1 cellular context compared by ENCODE assay signal in the genomic region with DNA sequence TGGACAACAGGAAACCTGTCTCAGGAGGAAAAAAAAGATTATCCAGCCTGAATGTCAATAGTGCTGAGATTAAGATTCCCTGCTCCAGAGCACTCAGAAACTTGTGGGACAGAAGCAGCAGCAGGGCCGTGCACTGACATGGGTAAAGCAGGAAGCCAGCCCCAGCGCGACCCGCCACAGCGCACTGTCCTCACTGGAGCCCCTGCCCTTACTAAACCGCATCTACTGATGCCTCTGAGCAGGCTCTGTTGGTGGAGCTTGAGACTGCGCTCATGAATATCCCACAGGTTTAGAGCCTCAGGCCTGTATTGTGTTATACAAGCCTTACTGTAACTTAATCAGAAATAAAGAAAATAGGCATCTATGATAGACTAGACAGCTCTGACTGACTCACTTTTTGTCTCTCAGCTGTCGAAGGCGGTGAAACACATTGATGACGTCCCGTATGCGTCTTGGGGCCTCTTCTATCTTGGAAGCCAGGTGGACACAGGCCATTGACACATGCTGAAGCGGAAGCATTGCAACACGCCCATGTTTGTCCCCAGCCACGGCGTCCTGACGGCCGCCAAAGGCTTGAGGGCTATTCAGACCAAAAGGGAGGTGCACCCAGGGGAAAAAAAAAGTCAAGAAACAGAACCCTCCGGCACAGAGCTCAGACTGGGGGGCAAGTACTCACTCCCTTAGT.
TF ChIP-seq lines count a peak whose summit lies in the region.

No MANE protein-coding gene starts in this region.

TF ChIP-seq in K562, 482 proteins besides CTCF, POLR2A, EP300 and RAD21 (continues in another document):
- TF ChIP-seq, protein P1, sequence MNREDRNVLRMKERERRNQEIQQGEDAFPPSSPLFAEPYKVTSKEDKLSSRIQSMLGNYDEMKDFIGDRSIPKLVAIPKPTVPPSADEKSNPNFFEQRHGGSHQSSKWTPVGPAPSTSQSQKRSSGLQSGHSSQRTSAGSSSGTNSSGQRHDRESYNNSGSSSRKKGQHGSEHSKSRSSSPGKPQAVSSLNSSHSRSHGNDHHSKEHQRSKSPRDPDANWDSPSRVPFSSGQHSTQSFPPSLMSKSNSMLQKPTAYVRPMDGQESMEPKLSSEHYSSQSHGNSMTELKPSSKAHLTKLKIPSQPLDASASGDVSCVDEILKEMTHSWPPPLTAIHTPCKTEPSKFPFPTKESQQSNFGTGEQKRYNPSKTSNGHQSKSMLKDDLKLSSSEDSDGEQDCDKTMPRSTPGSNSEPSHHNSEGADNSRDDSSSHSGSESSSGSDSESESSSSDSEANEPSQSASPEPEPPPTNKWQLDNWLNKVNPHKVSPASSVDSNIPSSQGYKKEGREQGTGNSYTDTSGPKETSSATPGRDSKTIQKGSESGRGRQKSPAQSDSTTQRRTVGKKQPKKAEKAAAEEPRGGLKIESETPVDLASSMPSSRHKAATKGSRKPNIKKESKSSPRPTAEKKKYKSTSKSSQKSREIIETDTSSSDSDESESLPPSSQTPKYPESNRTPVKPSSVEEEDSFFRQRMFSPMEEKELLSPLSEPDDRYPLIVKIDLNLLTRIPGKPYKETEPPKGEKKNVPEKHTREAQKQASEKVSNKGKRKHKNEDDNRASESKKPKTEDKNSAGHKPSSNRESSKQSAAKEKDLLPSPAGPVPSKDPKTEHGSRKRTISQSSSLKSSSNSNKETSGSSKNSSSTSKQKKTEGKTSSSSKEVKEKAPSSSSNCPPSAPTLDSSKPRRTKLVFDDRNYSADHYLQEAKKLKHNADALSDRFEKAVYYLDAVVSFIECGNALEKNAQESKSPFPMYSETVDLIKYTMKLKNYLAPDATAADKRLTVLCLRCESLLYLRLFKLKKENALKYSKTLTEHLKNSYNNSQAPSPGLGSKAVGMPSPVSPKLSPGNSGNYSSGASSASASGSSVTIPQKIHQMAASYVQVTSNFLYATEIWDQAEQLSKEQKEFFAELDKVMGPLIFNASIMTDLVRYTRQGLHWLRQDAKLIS (CRISPR knock-in tag; IDR thresholded peaks at IDR 0.05), result no peak
- TF ChIP-seq, protein P2, sequence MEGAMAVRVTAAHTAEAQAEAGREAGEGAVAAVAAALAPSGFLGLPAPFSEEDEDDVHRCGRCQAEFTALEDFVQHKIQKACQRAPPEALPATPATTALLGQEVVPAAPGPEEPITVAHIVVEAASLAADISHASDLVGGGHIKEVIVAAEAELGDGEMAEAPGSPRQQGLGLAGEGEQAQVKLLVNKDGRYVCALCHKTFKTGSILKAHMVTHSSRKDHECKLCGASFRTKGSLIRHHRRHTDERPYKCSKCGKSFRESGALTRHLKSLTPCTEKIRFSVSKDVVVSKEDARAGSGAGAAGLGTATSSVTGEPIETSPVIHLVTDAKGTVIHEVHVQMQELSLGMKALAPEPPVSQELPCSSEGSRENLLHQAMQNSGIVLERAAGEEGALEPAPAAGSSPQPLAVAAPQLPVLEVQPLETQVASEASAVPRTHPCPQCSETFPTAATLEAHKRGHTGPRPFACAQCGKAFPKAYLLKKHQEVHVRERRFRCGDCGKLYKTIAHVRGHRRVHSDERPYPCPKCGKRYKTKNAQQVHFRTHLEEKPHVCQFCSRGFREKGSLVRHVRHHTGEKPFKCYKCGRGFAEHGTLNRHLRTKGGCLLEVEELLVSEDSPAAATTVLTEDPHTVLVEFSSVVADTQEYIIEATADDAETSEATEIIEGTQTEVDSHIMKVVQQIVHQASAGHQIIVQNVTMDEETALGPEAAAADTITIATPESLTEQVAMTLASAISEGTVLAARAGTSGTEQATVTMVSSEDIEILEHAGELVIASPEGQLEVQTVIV (CRISPR knock-in tag; IDR thresholded peaks at IDR 0.05; ENCODE audit: borderline replicate concordance), result no peak
- TF ChIP-seq NCOA1 (IDR thresholded peaks at IDR 0.05; ENCODE audit: low read depth), result no peak
- TF ChIP-seq, protein P3, sequence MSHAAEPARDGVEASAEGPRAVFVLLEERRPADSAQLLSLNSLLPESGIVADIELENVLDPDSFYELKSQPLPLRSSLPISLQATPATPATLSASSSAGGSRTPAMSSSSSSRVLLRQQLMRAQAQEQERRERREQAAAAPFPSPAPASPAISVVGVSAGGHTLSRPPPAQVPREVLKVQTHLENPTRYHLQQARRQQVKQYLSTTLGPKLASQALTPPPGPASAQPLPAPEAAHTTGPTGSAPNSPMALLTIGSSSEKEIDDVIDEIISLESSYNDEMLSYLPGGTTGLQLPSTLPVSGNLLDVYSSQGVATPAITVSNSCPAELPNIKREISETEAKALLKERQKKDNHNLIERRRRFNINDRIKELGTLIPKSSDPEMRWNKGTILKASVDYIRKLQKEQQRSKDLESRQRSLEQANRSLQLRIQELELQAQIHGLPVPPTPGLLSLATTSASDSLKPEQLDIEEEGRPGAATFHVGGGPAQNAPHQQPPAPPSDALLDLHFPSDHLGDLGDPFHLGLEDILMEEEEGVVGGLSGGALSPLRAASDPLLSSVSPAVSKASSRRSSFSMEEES (CRISPR knock-in tag; IDR thresholded peaks at IDR 0.05), result no peak
- no peak for TF ChIP-seq ZBTB17 (CRISPR knock-in tag; IDR thresholded peaks at IDR 0.05)
- TF ChIP-seq CCAR2 (IDR thresholded peaks at IDR 0.05; ENCODE audit: low read depth, low read length), result no peak
- TF ChIP-seq, protein P4, sequence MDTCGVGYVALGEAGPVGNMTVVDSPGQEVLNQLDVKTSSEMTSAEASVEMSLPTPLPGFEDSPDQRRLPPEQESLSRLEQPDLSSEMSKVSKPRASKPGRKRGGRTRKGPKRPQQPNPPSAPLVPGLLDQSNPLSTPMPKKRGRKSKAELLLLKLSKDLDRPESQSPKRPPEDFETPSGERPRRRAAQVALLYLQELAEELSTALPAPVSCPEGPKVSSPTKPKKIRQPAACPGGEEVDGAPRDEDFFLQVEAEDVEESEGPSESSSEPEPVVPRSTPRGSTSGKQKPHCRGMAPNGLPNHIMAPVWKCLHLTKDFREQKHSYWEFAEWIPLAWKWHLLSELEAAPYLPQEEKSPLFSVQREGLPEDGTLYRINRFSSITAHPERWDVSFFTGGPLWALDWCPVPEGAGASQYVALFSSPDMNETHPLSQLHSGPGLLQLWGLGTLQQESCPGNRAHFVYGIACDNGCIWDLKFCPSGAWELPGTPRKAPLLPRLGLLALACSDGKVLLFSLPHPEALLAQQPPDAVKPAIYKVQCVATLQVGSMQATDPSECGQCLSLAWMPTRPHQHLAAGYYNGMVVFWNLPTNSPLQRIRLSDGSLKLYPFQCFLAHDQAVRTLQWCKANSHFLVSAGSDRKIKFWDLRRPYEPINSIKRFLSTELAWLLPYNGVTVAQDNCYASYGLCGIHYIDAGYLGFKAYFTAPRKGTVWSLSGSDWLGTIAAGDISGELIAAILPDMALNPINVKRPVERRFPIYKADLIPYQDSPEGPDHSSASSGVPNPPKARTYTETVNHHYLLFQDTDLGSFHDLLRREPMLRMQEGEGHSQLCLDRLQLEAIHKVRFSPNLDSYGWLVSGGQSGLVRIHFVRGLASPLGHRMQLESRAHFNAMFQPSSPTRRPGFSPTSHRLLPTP (IDR thresholded peaks at IDR 0.05; ENCODE audit: borderline replicate concordance, extremely low read depth, insufficient read length), result no peak
- no peak for TF ChIP-seq FOXM1 (IDR thresholded peaks at IDR 0.05; ENCODE audit: low read depth)
- no peak for TF ChIP-seq FOXM1 (CRISPR knock-in tag; IDR thresholded peaks at IDR 0.05; ENCODE audit: low read depth)
- TF ChIP-seq TCF7 (IDR thresholded peaks at IDR 0.05; ENCODE audit: borderline replicate concordance), result no peak
- TF ChIP-seq CBFA2T2 (conservative IDR thresholded peaks at IDR 0.05), result 0 out of 2 replicates have a peak, but pooled peaks have one; percentile 26
- no peak for TF ChIP-seq TBP (optimal IDR thresholded peaks at IDR 0.05; ENCODE audit: low read depth, low read length)
- TF ChIP-seq, protein P5, sequence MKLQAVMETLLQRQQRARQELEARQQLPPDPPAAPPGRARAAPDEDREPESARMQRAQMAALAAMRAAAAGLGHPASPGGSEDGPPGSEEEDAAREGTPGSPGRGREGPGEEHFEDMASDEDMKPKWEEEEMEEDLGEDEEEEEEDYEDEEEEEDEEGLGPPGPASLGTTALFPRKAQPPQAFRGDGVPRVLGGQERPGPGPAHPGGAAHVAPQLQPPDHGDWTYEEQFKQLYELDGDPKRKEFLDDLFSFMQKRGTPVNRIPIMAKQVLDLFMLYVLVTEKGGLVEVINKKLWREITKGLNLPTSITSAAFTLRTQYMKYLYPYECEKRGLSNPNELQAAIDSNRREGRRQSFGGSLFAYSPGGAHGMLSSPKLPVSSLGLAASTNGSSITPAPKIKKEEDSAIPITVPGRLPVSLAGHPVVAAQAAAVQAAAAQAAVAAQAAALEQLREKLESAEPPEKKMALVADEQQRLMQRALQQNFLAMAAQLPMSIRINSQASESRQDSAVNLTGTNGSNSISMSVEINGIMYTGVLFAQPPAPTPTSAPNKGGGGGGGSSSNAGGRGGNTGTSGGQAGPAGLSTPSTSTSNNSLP (IDR thresholded peaks at IDR 0.05; ENCODE audit: borderline replicate concordance, low read depth, low read length), result no peak
- TF ChIP-seq IRF2 (CRISPR knock-in tag; IDR thresholded peaks at IDR 0.05), result no peak
- TF ChIP-seq, protein P6, sequence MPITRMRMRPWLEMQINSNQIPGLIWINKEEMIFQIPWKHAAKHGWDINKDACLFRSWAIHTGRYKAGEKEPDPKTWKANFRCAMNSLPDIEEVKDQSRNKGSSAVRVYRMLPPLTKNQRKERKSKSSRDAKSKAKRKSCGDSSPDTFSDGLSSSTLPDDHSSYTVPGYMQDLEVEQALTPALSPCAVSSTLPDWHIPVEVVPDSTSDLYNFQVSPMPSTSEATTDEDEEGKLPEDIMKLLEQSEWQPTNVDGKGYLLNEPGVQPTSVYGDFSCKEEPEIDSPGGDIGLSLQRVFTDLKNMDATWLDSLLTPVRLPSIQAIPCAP (CRISPR knock-in tag; IDR thresholded peaks at IDR 0.05; ENCODE audit: borderline replicate concordance), result no peak
- no peak for TF ChIP-seq KLF13 (tag; IDR thresholded peaks at IDR 0.05; ENCODE audit: borderline replicate concordance, low read depth)
- TF ChIP-seq ZNF12 (CRISPR knock-in tag; IDR thresholded peaks at IDR 0.05), result 0 out of 2 replicates have a peak, but pooled peaks have one; percentile 51
- no peak for TF ChIP-seq NELFE (IDR thresholded peaks at IDR 0.05; ENCODE audit: insufficient read depth, insufficient read length)
- TF ChIP-seq FOSL1 (tag; conservative IDR thresholded peaks at IDR 0.05), result no peak
- no peak for TF ChIP-seq XRCC3 (IDR thresholded peaks at IDR 0.05)
- TF ChIP-seq CREM (IDR thresholded peaks at IDR 0.05; ENCODE audit: low read depth), result peak; percentile 93
- TF ChIP-seq, protein P7, sequence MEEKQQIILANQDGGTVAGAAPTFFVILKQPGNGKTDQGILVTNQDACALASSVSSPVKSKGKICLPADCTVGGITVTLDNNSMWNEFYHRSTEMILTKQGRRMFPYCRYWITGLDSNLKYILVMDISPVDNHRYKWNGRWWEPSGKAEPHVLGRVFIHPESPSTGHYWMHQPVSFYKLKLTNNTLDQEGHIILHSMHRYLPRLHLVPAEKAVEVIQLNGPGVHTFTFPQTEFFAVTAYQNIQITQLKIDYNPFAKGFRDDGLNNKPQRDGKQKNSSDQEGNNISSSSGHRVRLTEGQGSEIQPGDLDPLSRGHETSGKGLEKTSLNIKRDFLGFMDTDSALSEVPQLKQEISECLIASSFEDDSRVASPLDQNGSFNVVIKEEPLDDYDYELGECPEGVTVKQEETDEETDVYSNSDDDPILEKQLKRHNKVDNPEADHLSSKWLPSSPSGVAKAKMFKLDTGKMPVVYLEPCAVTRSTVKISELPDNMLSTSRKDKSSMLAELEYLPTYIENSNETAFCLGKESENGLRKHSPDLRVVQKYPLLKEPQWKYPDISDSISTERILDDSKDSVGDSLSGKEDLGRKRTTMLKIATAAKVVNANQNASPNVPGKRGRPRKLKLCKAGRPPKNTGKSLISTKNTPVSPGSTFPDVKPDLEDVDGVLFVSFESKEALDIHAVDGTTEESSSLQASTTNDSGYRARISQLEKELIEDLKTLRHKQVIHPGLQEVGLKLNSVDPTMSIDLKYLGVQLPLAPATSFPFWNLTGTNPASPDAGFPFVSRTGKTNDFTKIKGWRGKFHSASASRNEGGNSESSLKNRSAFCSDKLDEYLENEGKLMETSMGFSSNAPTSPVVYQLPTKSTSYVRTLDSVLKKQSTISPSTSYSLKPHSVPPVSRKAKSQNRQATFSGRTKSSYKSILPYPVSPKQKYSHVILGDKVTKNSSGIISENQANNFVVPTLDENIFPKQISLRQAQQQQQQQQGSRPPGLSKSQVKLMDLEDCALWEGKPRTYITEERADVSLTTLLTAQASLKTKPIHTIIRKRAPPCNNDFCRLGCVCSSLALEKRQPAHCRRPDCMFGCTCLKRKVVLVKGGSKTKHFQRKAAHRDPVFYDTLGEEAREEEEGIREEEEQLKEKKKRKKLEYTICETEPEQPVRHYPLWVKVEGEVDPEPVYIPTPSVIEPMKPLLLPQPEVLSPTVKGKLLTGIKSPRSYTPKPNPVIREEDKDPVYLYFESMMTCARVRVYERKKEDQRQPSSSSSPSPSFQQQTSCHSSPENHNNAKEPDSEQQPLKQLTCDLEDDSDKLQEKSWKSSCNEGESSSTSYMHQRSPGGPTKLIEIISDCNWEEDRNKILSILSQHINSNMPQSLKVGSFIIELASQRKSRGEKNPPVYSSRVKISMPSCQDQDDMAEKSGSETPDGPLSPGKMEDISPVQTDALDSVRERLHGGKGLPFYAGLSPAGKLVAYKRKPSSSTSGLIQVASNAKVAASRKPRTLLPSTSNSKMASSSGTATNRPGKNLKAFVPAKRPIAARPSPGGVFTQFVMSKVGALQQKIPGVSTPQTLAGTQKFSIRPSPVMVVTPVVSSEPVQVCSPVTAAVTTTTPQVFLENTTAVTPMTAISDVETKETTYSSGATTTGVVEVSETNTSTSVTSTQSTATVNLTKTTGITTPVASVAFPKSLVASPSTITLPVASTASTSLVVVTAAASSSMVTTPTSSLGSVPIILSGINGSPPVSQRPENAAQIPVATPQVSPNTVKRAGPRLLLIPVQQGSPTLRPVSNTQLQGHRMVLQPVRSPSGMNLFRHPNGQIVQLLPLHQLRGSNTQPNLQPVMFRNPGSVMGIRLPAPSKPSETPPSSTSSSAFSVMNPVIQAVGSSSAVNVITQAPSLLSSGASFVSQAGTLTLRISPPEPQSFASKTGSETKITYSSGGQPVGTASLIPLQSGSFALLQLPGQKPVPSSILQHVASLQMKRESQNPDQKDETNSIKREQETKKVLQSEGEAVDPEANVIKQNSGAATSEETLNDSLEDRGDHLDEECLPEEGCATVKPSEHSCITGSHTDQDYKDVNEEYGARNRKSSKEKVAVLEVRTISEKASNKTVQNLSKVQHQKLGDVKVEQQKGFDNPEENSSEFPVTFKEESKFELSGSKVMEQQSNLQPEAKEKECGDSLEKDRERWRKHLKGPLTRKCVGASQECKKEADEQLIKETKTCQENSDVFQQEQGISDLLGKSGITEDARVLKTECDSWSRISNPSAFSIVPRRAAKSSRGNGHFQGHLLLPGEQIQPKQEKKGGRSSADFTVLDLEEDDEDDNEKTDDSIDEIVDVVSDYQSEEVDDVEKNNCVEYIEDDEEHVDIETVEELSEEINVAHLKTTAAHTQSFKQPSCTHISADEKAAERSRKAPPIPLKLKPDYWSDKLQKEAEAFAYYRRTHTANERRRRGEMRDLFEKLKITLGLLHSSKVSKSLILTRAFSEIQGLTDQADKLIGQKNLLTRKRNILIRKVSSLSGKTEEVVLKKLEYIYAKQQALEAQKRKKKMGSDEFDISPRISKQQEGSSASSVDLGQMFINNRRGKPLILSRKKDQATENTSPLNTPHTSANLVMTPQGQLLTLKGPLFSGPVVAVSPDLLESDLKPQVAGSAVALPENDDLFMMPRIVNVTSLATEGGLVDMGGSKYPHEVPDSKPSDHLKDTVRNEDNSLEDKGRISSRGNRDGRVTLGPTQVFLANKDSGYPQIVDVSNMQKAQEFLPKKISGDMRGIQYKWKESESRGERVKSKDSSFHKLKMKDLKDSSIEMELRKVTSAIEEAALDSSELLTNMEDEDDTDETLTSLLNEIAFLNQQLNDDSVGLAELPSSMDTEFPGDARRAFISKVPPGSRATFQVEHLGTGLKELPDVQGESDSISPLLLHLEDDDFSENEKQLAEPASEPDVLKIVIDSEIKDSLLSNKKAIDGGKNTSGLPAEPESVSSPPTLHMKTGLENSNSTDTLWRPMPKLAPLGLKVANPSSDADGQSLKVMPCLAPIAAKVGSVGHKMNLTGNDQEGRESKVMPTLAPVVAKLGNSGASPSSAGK (IDR thresholded peaks at IDR 0.05), result peak; percentile 54
- no peak for TF ChIP-seq SP2 (IDR thresholded peaks at IDR 0.05; ENCODE audit: extremely low read depth, low read depth, low read length, poor library complexity, severe bottlenecking)
- TF ChIP-seq HOXB6 (CRISPR knock-in tag; IDR thresholded peaks at IDR 0.05; ENCODE audit: borderline replicate concordance), result no peak
